In genomic region chr6:100085162-100085431, GRCh38 we compare ENCODE assay signal across 16 cellular contexts.
"Had no signal": no experiment of that assay in that cellular context is flagged by ENCODE, and none has a peak within 500 bp of the region (broad histone marks: within the 10 kb centered on the region; RNA-seq: fewer than 3 reads in every experiment).

No MANE protein-coding gene starts in this region.

- H3K9me3 ChIP-seq: esophagus squamous epithelium, mucosa of descending colon had no signal

- H3K4me1 ChIP-seq: esophagus squamous epithelium, foreskin keratinocyte had no signal

- H3K4me3 ChIP-seq: esophagus squamous epithelium, mucosa of descending colon had no signal

- H3K27ac ChIP-seq: epithelial cell of prostate, esophagus squamous epithelium, foreskin keratinocyte had no signal

- H3K9me3 Mint-ChIP-seq: dendritic cell treated with granulocyte-macrophage colony-stimulating factor and Interleukin-4, amounts not matched to agents 40 ng/mL and 50 ng/mL, for 4 days; effector memory CD8-positive, alpha-beta T cell; natural killer cell treated with Interleukin-12 subunit alpha and Interleukin-12 subunit beta and Interleukin-15 and Interleukin-18, amount 100 ng/mL, for 72 hours had no signal

- DNase-seq: effector memory CD8-positive, alpha-beta T cell; esophagus squamous epithelium; foreskin keratinocyte; head of caudate nucleus; hippocampal formation; left colon; left ventricle myocardium superior; mucosa of descending colon; small intestine; stimulated activated CD4-positive, alpha-beta T cell treated with anti-CD3 and anti-CD28 coated beads, Interleukin-12 subunit alpha, Interleukin-12 subunit beta, amount 100 ng/mL, for 4 hours; stimulated activated CD4-positive, alpha-beta T cell treated with anti-CD3 and anti-CD28 coated beads, Interleukin-2, amount 100 ng/mL, for 48 hours; stimulated activated naive CD4-positive, alpha-beta T cell treated with Interleukin-2 at 50 U/mL for 16 hours; trophoblast cell had no signal

- H3K27me3 Mint-ChIP-seq: dendritic cell treated with granulocyte-macrophage colony-stimulating factor and Interleukin-4, amounts not matched to agents 40 ng/mL and 50 ng/mL, for 4 days; natural killer cell treated with Interleukin-12 subunit alpha and Interleukin-12 subunit beta and Interleukin-15 and Interleukin-18, amount 100 ng/mL, for 72 hours had no signal

- H3K4me3 Mint-ChIP-seq: dendritic cell treated with granulocyte-macrophage colony-stimulating factor and Interleukin-4, amounts not matched to agents 40 ng/mL and 50 ng/mL, for 4 days; effector memory CD8-positive, alpha-beta T cell; natural killer cell treated with Interleukin-12 subunit alpha and Interleukin-12 subunit beta and Interleukin-15 and Interleukin-18, amount 100 ng/mL, for 72 hours had no signal

- H3K36me3 ChIP-seq: esophagus squamous epithelium had no signal

- H3K27ac Mint-ChIP-seq: dendritic cell treated with granulocyte-macrophage colony-stimulating factor and Interleukin-4, amounts not matched to agents 40 ng/mL and 50 ng/mL, for 4 days; effector memory CD8-positive, alpha-beta T cell; natural killer cell treated with Interleukin-12 subunit alpha and Interleukin-12 subunit beta and Interleukin-15 and Interleukin-18, amount 100 ng/mL, for 72 hours had no signal

- ATAC-seq: effector memory CD8-positive, alpha-beta T cell; foreskin keratinocyte; left colon; left ventricle myocardium superior; mucosa of descending colon; natural killer cell treated with Interleukin-12 subunit alpha and Interleukin-12 subunit beta and Interleukin-15 and Interleukin-18, amount 100 ng/mL, for 72 hours had no signal

- H3K27me3 ChIP-seq: esophagus squamous epithelium, foreskin keratinocyte had no signal

- H3K36me3 Mint-ChIP-seq: natural killer cell treated with Interleukin-12 subunit alpha and Interleukin-12 subunit beta and Interleukin-15 and Interleukin-18, amount 100 ng/mL, for 72 hours had no signal
